Comparison of ENCODE assay signal across 8 cellular contexts in the genomic region with DNA sequence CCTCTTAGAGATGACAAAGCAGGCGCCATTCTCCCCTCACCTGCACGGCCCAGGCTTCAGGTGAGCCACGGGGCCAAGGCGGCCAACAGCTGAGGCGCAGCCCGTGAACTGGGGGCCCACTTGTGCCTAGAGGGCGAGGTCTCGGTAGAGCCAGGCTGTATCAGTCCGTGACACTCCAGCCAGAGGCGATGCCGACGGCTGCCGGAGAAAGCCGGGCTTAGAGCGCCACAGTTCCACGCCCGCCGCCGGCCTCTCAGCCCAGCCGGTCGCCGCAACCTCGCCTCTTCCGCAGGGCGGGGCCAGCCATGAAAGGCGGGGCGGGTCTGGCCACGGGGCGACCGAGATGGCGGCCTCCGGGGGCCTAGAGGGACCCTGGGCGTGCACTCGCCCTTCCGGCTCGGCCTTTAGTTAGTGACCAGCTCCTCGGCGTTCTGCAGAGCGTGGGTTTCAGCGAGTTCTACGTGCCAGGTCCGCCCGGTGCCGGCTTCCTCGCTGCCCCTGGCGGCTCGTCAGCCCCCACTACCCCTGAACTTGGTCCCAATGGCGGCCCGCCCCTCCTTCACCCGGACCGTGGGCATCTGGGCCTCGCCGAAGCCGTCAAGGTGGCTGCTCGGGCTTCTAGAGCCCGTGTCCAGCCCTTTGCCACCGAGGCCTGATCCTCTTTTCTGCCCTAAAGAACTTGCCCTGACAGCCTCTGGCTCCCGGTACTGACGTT. TPM values are rescaled to one million over a fixed set of nuclear protein-coding genes. Genes with fewer than 3 reads are reported as not detected.
DNase-seq lines count a peak whose midpoint lies in the region; FAIRE-seq and TF ChIP-seq lines count a peak whose summit lies in the region.

A gene (plus strand): TSS at position 390 of the 715 bp plus-strand sequence. CDS start 881 bp downstream, outside the sequence.

- peak within 1 kb of the TSS; percentile 85 for H3K27ac Mint-ChIP-seq in activated naive CD4-positive, alpha-beta T cell treated with anti-CD3 and anti-CD28 coated beads for 36 hours

- CTCF ChIA-PET in activated naive CD4-positive, alpha-beta T cell treated with anti-CD3 and anti-CD28 coated beads for 36 hours (lab: Charles Lee) = interaction anchor here (0.6 to 1.3 kb wide), 3 partner anchors 19 to 66 kb away, joined by 3 to 4 read pairs (median 3); a partner anchor contains a TSS

- no peak for TF ChIP-seq EP300 in suprapubic skin (IDR thresholded peaks at IDR 0.05)

- peaks cover 11% of the 10 kb centered on the region for H3K4me1 Mint-ChIP-seq in activated naive CD4-positive, alpha-beta T cell treated with anti-CD3 and anti-CD28 coated beads for 36 hours (ENCODE audit: low read depth)

- peak; percentile 42 for FAIRE-seq in G401.6 (lab: Jason Lieb, UNC)

- 0% methylated on average over 24 of the region's 59 CpGs for WGBS in suprapubic skin

- peaks cover 18% of the 10 kb centered on the region for H3K4me1 ChIP-seq in suprapubic skin

- peak within 1 kb of the TSS; percentile 77 for H3K4me3 ChIP-seq in suprapubic skin

- H3K36me3 Mint-ChIP-seq in activated naive CD4-positive, alpha-beta T cell treated with anti-CD3 and anti-CD28 coated beads for 36 hours (ENCODE audit: low read depth) = peaks cover 23% of the 10 kb centered on the region

- H3K27me3 ChIP-seq in suprapubic skin = no peaks in the 10 kb centered on the region

- TF ChIP-seq CTCF in suprapubic skin (IDR thresholded peaks at IDR 0.05) = no peak

- H3K9me3 Mint-ChIP-seq in activated naive CD4-positive, alpha-beta T cell treated with anti-CD3 and anti-CD28 coated beads for 36 hours = no peaks in the 10 kb centered on the region

- intact Hi-C loops in activated naive CD4-positive, alpha-beta T cell treated with anti-CD3 and anti-CD28 coated beads for 36 hours (cut with micrococcal nuclease) = loop anchor here (1.0 to 10.0 kb wide), 9 partner anchors 18 to 1860 kb away; a partner anchor contains a TSS

- H3K27me3 Mint-ChIP-seq in activated naive CD4-positive, alpha-beta T cell treated with anti-CD3 and anti-CD28 coated beads for 36 hours (ENCODE audit: low read depth) = no peaks in the 10 kb centered on the region

- H3K27ac ChIP-seq in suprapubic skin = peak within 1 kb of the TSS; percentile 86

- H3K4me3 Mint-ChIP-seq in activated naive CD4-positive, alpha-beta T cell treated with anti-CD3 and anti-CD28 coated beads for 36 hours = peak within 1 kb of the TSS; percentile 92

- H3K9me3 ChIP-seq in suprapubic skin = no peaks in the 10 kb centered on the region

- H3K36me3 ChIP-seq in suprapubic skin = peaks cover 25% of the 10 kb centered on the region

- peak; percentile 42 to 90 for TF ChIP-seq POLR2A in suprapubic skin (IDR thresholded peaks at IDR 0.05)

- peak; percentile 72 for DNase-seq in GOT3 (lab: John Stamatoyannopoulos, UW)
- DNase-seq in LHCN-M2 (ENCODE audit: low read depth) = peak; percentile 81
- peak; percentile 80 for DNase-seq in SK-N-DZ (ENCODE audit: low spot score)
- DNase-seq in activated naive CD4-positive, alpha-beta T cell treated with anti-CD3 and anti-CD28 coated beads for 36 hours = peak; percentile 82
- DNase-seq in germinal center (ENCODE audit: low spot score) = peak; percentile 88
- peak; percentile 86 for DNase-seq in occipital lobe (lab: John Stamatoyannopoulos, UW)
- DNase-seq in suprapubic skin (ENCODE audit: low spot score in 2 of 2) = peak; percentile 94 to 95

RNA-seq across cellular contexts. Expression of the gene that starts here (rescaled TPM):
- total RNA-seq in LHCN-M2 (2014; rRNA removed) = 10.6 and 14.5 TPM in 2 replicates
- polyA plus RNA-seq in LHCN-M2 (2012) = 7.0 TPM
- 14.9 and 19.2 TPM in 2 replicates for polyA plus RNA-seq in SK-N-DZ (2014; cell fraction: cytosol; rRNA removed)
- polyA plus RNA-seq in SK-N-DZ (2014; cell fraction: nucleus; rRNA removed) = 16.1 and 30.9 TPM in 2 replicates
- 10 to 100 TPM; 16.4 to 17.7 TPM for total RNA-seq in activated naive CD4-positive, alpha-beta T cell treated with anti-CD3 and anti-CD28 coated beads for 36 hours
- total RNA-seq in occipital lobe = 10.9 TPM
- 10 to 100 TPM in 3 of 4 donors, 1 to 10 TPM in 1; 9.5 to 29.0 (median 14.6) TPM for total RNA-seq in suprapubic skin

Comparison
In these comparisons a context has a peak if more than half of its experiments do, and no peak if none do; other contexts are left out.
1. Peak in every context shown above with its lines: DNase-seq, H3K4me3 ChIP-seq and H3K27ac ChIP-seq.